ENCODE assay signal across 19 cellular contexts in genomic region chr14:51333299-51333698, GRCh38.
"Had no signal": no experiment of that assay in that cellular context is flagged by ENCODE, and none has a peak within 500 bp of the region (broad histone marks: within the 10 kb centered on the region; RNA-seq: fewer than 3 reads in every experiment).

No MANE protein-coding gene starts in this region.

- H3K27ac ChIP-seq: gastrocnemius medialis, pancreas, testis, upper lobe of right lung had no signal

- H3K36me3 ChIP-seq: gastrocnemius medialis, heart left ventricle, pancreas, upper lobe of right lung had no signal

- H3K4me3 ChIP-seq: gastrocnemius medialis, heart left ventricle, pancreas, testis, upper lobe of right lung had no signal

- DNase-seq: activated CD4-positive, alpha-beta T cell treated with anti-CD3 and anti-CD28 coated beads for 36 hours; activated CD4-positive, alpha-beta T cell treated with anti-CD3 and anti-CD28 coated beads, Interleukin-2, amount 50 U/mL, for 48 hours; activated T-cell treated with anti-CD3 and anti-CD28 coated beads for 4 hours; dermis blood vessel endothelial cell; effector memory CD4-positive, alpha-beta T cell; gastrocnemius medialis; heart left ventricle; kidney glomerular epithelial cell; mesendoderm; naive thymus-derived CD8-positive, alpha-beta T cell; pancreas; stimulated activated CD4-positive, alpha-beta T cell treated with anti-CD3 and anti-CD28 coated beads, Interleukin-12 subunit alpha, Interleukin-12 subunit beta, amount 100 ng/mL, for 4 hours; stimulated activated CD4-positive, alpha-beta T cell treated with anti-CD3 and anti-CD28 coated beads, Interleukin-2, amount 100 ng/mL, for 24 hours; stimulated activated naive CD8-positive, alpha-beta T cell treated with anti-CD3 and anti-CD28 coated beads, Interleukin-15, Interleukin-2, amounts not matched to agents 100 U/mL and 50 U/mL, for 24 hours; testis; upper lobe of right lung had no signal

- H3K4me1 ChIP-seq: pancreas had no signal

- H3K9me3 ChIP-seq: gastrocnemius medialis, heart left ventricle, pancreas, testis, upper lobe of right lung had no signal

- FAIRE-seq: endothelial cell of umbilical vein, pancreas, TTC549 had no signal

- H3K27me3 ChIP-seq: gastrocnemius medialis, heart left ventricle, pancreas, testis, upper lobe of right lung had no signal

- ATAC-seq: activated CD4-positive, alpha-beta T cell treated with anti-CD3 and anti-CD28 coated beads for 36 hours; gastrocnemius medialis; heart left ventricle; naive thymus-derived CD8-positive, alpha-beta T cell; pancreas; stimulated activated naive CD8-positive, alpha-beta T cell treated with anti-CD3 and anti-CD28 coated beads, Interleukin-15, Interleukin-2, amounts not matched to agents 100 U/mL and 50 U/mL, for 24 hours; upper lobe of right lung; WTC11 had no signal
